In the genomic region with DNA sequence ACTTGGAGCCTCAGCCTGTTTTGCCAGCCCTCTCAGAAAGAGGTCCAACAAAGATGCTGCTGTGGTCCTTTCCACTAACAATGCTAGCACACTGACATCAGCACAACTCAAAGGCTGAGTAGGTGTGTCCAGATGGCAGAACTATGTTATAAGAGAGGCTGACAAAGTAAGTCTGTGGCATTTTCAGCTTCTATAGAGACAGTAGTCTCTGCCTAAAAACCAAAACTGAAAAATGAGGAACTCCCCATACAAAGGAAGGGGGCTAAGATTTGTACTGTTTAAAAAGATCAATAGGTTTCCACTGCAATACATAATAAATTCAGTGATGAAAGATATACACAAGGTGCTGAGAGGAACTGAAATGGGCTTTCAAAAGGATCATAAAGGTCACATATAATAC, we compare ENCODE assay signal across 17 cellular contexts.
"Had no signal": no experiment of that assay in that cellular context is flagged by ENCODE, and none has a peak within 500 bp of the region (broad histone marks: within the 10 kb centered on the region; RNA-seq: fewer than 3 reads in every experiment).

No MANE protein-coding gene starts in this region.

- FAIRE-seq: keratinocyte had no signal

- DNase-seq: activated B cell treated with CpG ODN at 0.5 μM for 24 hours; activated CD4-positive, alpha-beta T cell treated with anti-CD3 and anti-CD28 coated beads for 4 hours; activated CD8-positive, alpha-beta T cell treated with anti-CD3 and anti-CD28 coated beads, Interleukin-2, amount 10 ng/mL, durations not matched to agents 7 days and 5 days; activated naive CD4-positive, alpha-beta T cell treated with Interleukin-2 at 50 U/mL for 16 hours; activated T-cell treated with anti-CD3 and anti-CD28 coated beads, Interleukin-2, amount 50 U/mL, for 24 hours; body of pancreas; endodermal cell; foreskin keratinocyte; lower lobe of right lung; stimulated activated CD4-positive, alpha-beta T cell treated with anti-CD3 and anti-CD28 coated beads, Interleukin-4, amount 100 ng/mL, for 4 hours had no signal

- H3K9ac ChIP-seq: parathyroid adenoma had no signal

- H3K27ac ChIP-seq: foreskin keratinocyte, lower lobe of right lung, neutrophil, parathyroid adenoma had no signal

- ATAC-seq: activated CD8-positive, alpha-beta T cell treated with anti-CD3 and anti-CD28 coated beads, Interleukin-2, amount 10 ng/mL, durations not matched to agents 7 days and 5 days; body of pancreas; foreskin keratinocyte; lower lobe of right lung; natural killer cell treated with Interleukin-12 subunit alpha and Interleukin-12 subunit beta and Interleukin-15 and Interleukin-18, amount 100 ng/mL, for 72 hours; sciatic nerve; stimulated activated memory B cell treated with anti-CD40 and anti-IgM and Interleukin-4, amounts not matched to agents 10 μg/mL and 1 μg/mL and 100 μg/mL, for 72 hours had no signal

- H3K4me3 ChIP-seq: body of pancreas, lower lobe of right lung, smooth muscle cell had no signal

- H3K27me3 ChIP-seq: body of pancreas, foreskin keratinocyte, neutrophil had no signal

- H3K4me1 ChIP-seq: foreskin keratinocyte, lower lobe of right lung, parathyroid adenoma had no signal

- H3K9me3 ChIP-seq: body of pancreas, lower lobe of right lung, neutrophil had no signal
